Comparison of ENCODE assay signal across 12 cellular contexts in genomic region chr7:138243430-138243829, GRCh38.
A peak's percentile ranks its signal among the peaks of the same experiment; 100 is the strongest.
DNase-seq lines count a peak whose midpoint lies in the region; ATAC-seq, FAIRE-seq and TF ChIP-seq lines count a peak whose summit lies in the region.
"Had no signal": no experiment of that assay in that cellular context is flagged by ENCODE, and none has a peak within 500 bp of the region (broad histone marks: within the 10 kb centered on the region; RNA-seq: fewer than 3 reads in every experiment).

No MANE protein-coding gene starts in this region.

- in situ Hi-C loops in GM13977 (cut with MboI; ENCODE audit: low pct_unique_long_range_greater_than_20kb, low sequenced_read_pairs, unreplicated experiment), result no loop called here

- H3K27me3 ChIP-seq in heart right ventricle (no peaks in the 10 kb centered on the region), right atrium auricular region (no peaks in the 10 kb centered on the region), uterus (no peaks in the 10 kb centered on the region), small intestine (ENCODE audit: control insufficient read depth in 2 of 2, insufficient read depth in 2 of 2, low read length in 2 of 2) (no peaks in the 10 kb centered on the region)

- peak in 1 of 2 donors; percentile 16 for DNase-seq in heart right ventricle
- DNase-seq in right atrium auricular region (ENCODE audit: low spot score), result no peak
- peak; percentile 25 for DNase-seq in OCI-M2 (lab: John Stamatoyannopoulos, UW; ENCODE audit: unreplicated experiment)
- DNase-seq in iPS DF 19.7 (ENCODE audit: low read depth, low spot score), result peak; percentile 99
- peak; percentile 20 for DNase-seq in uterus
- no peak for DNase-seq in sciatic nerve (ENCODE audit: low spot score)
- no peak for DNase-seq in GM13977 (ENCODE audit: low spot score)
- no peak for DNase-seq in small intestine
- DNase-seq: activated naive CD4-positive, alpha-beta T cell treated with anti-CD3 and anti-CD28 coated beads, Interleukin-2, amount 10 ng/mL, durations not matched to agents 7 days and 5 days; mucosa of descending colon; NCI-H526; stimulated activated CD4-positive, alpha-beta T cell treated with anti-CD3 and anti-CD28 coated beads, Interleukin-2, amount 100 ng/mL, for 48 hours had no signal

- TF ChIP-seq POLR2A in uterus (IDR thresholded peaks at IDR 0.05), result no peak

- WGBS in heart right ventricle, 2 donors, result 31 to 40% methylated on average over 5 of the region's 5 CpGs
- 63 to 72% (median 64%) methylated on average over 5 of the region's 5 CpGs for WGBS in small intestine, 3 donors

- H3K4me3 ChIP-seq in heart right ventricle (no peak overlapping the region), right atrium auricular region (no peak overlapping the region), uterus (no peak overlapping the region), small intestine (ENCODE audit: low read depth in 1 of 2, low read length in 2 of 2) (no peak overlapping the region)
- H3K4me3 ChIP-seq: mucosa of descending colon had no signal

- H3K9me3 ChIP-seq in heart right ventricle (peaks cover 0 to 24% (median 6%) of the 10 kb centered on the region in 11 donors), right atrium auricular region (peaks cover 0 to 10% of the 10 kb centered on the region in 2 donors), uterus (no peaks in the 10 kb centered on the region), small intestine (ENCODE audit: control insufficient read depth, low read depth) (no peaks in the 10 kb centered on the region)

- intact Hi-C loops in heart right ventricle (cut with DNase I), result no loop called here
- intact Hi-C loops in uterus (cut with DNase I; ENCODE audit: low total_unique reads), result no loop called here
- intact Hi-C loops in sciatic nerve (cut with DNase I), result no loop called here

- no peaks in the 10 kb centered on the region for H3K36me3 ChIP-seq in heart right ventricle
- H3K36me3 ChIP-seq in right atrium auricular region, result no peaks in the 10 kb centered on the region
- H3K36me3 ChIP-seq in uterus, result no peaks in the 10 kb centered on the region
- H3K36me3 ChIP-seq in small intestine (ENCODE audit: control insufficient read depth in 2 of 2, insufficient read depth in 2 of 2, low read length in 2 of 2), result no peaks in the 10 kb centered on the region

- TF ChIP-seq CTCF in heart right ventricle (IDR thresholded peaks at IDR 0.05) (peak in 1 of 9 donors; percentile 13), right atrium auricular region (IDR thresholded peaks at IDR 0.05) (no peak), uterus (IDR thresholded peaks at IDR 0.05) (no peak), GM13977 (IDR thresholded peaks at IDR 0.05; ENCODE audit: extremely low read depth, insufficient read depth, missing control alignments) (no peak)

- H3K27ac ChIP-seq in heart right ventricle, result no peak overlapping the region
- H3K27ac ChIP-seq in right atrium auricular region, result no peak overlapping the region
- no peak overlapping the region for H3K27ac ChIP-seq in uterus
- no peak overlapping the region for H3K27ac ChIP-seq in small intestine (ENCODE audit: low read depth in 1 of 2, low read length in 1 of 2)

- FAIRE-seq in small intestine (lab: Jason Lieb, UNC), result no peak

- H3K4me1 ChIP-seq in heart right ventricle, result peaks cover 0 to 10% (median 0%) of the 10 kb centered on the region in 9 donors
- no peaks in the 10 kb centered on the region for H3K4me1 ChIP-seq in right atrium auricular region
- no peaks in the 10 kb centered on the region for H3K4me1 ChIP-seq in uterus
- no peaks in the 10 kb centered on the region for H3K4me1 ChIP-seq in small intestine (ENCODE audit: control insufficient read depth in 2 of 2, insufficient read depth in 1 of 2, low read depth in 1 of 2, low read length in 1 of 2)

- peak in 6 of 8 donors; percentile 54 to 77 (median 60) for ATAC-seq in heart right ventricle
- ATAC-seq in sciatic nerve, result no peak
- ATAC-seq: mucosa of descending colon had no signal

Comparison
In these comparisons a context has a peak if more than half of its experiments do, and no peak if none do; other contexts are left out.
1. DNase-seq: peak in OCI-M2 (single experiment), iPS DF 19.7 (single experiment) and uterus (2 of 2); none in right atrium auricular region (single experiment), sciatic nerve (single experiment), GM13977 (single experiment) and small intestine (single experiment).